24 cellular contexts compared by ENCODE assay signal in the genomic region with DNA sequence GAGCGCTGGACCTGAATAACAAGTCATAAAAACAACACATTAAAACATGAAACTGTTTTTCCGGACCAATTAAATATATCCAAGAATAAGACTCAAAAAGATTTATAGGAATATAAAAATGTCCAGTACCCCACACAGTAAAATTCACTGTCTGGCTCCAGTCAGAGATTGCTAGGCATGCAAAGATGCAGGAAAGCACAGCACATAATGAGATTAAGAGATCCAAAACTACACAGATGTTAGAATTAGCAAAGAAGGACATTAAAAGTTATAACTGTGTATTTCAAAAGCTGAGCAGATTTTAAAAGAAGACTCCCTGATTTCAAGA. TPM values are rescaled to one million over a fixed set of nuclear protein-coding genes. Genes with fewer than 3 reads are reported as not detected.
A peak's percentile ranks its signal among the peaks of the same experiment; 100 is the strongest.
DNase-seq lines count a peak whose midpoint lies in the region; ATAC-seq and TF ChIP-seq lines count a peak whose summit lies in the region.
"Had no signal": no experiment of that assay in that cellular context is flagged by ENCODE, and none has a peak within 500 bp of the region (broad histone marks: within the 10 kb centered on the region; RNA-seq: fewer than 3 reads in every experiment).

No MANE protein-coding gene starts in this region.

- H3K4me1 ChIP-seq in OCI-LY7 (ENCODE audit: insufficient read depth, low read length, poor library complexity, severe bottlenecking) = no peaks in the 10 kb centered on the region
- H3K4me1 ChIP-seq in hepatocyte (ENCODE audit: insufficient read depth) = peaks cover 35% of the 10 kb centered on the region
- peaks cover 12 to 56% (median 34%) of the 10 kb centered on the region in 4 donors for H3K4me1 ChIP-seq in transverse colon
- H3K4me1 ChIP-seq: gastrocnemius medialis, parathyroid adenoma had no signal

- no peak overlapping the region for H3K4me3 ChIP-seq in OCI-LY7 (ENCODE audit: low read depth, low read length, poor library complexity, severe bottlenecking)
- no peak overlapping the region for H3K4me3 ChIP-seq in hepatocyte
- H3K4me3 ChIP-seq in transverse colon = no peak overlapping the region
- H3K4me3 ChIP-seq: gastrocnemius medialis, lung, mucosa of descending colon had no signal

- H3K27me3 ChIP-seq in hepatocyte (no peaks in the 10 kb centered on the region), transverse colon (no peaks in the 10 kb centered on the region)
- H3K27me3 ChIP-seq: gastrocnemius medialis had no signal

- no peaks in the 10 kb centered on the region for H3K9me3 Mint-ChIP-seq in Calu3 (ENCODE audit: low read depth, unreplicated experiment)
- H3K9me3 Mint-ChIP-seq: activated naive CD4-positive, alpha-beta T cell treated with anti-CD3 and anti-CD28 coated beads for 36 hours; activated T-cell treated with anti-CD3 and anti-CD28 coated beads, Interleukin-2, amount 50 U/mL, for 72 hours; CD14-positive monocyte; stimulated activated naive CD8-positive, alpha-beta T cell treated with anti-CD3 and anti-CD28 coated beads, Interleukin-15, amount 100 ng/mL, for 72 hours; T-cell had no signal

- peak overlapping the region; percentile 18 for H3K27ac Mint-ChIP-seq in Calu3 (ENCODE audit: unreplicated experiment)
- H3K27ac Mint-ChIP-seq: activated T-cell treated with anti-CD3 and anti-CD28 coated beads, Interleukin-2, amount 50 U/mL, for 72 hours; CD14-positive monocyte; stimulated activated naive CD8-positive, alpha-beta T cell treated with anti-CD3 and anti-CD28 coated beads, Interleukin-15, amount 100 ng/mL, for 72 hours had no signal

- WGBS in hepatocyte (ENCODE audit: low lambda C conversion rate, missing lambda C conversion rate) = 37% methylated on average over 2 of the region's 2 CpGs
- WGBS in transverse colon (ENCODE audit: low coverage in 1 of 2), 2 donors = 28 to 33% methylated on average over 2 of the region's 2 CpGs

- TF ChIP-seq POLR2A in transverse colon (IDR thresholded peaks at IDR 0.05) = no peak

- TF ChIP-seq EP300 in transverse colon (IDR thresholded peaks at IDR 0.05; ENCODE audit: low read depth) = no peak

- CTCF ChIA-PET in Calu3 (lab: Charles Lee) (no interaction called here), OCI-LY7 (lab: Charles Lee; ENCODE audit: unreplicated experiment) (no interaction called here)

- no peak overlapping the region for H3K27ac ChIP-seq in OCI-LY7 (ENCODE audit: low read depth, low read length, poor library complexity, severe bottlenecking)
- H3K27ac ChIP-seq in hepatocyte = peak overlapping the region; percentile 84
- peak overlapping the region; percentile 57 to 76 (median 67) for H3K27ac ChIP-seq in transverse colon
- H3K27ac ChIP-seq: gastrocnemius medialis, parathyroid adenoma had no signal

- H3K4me2 ChIP-seq in OCI-LY7 (ENCODE audit: low read length) (no peak overlapping the region), hepatocyte (no peak overlapping the region)

- H3K9me3 ChIP-seq in OCI-LY7 (ENCODE audit: low read length) = no peaks in the 10 kb centered on the region
- H3K9me3 ChIP-seq in hepatocyte (ENCODE audit: low read depth) = no peaks in the 10 kb centered on the region
- H3K9me3 ChIP-seq in transverse colon = no peaks in the 10 kb centered on the region
- H3K9me3 ChIP-seq: gastrocnemius medialis, mucosa of descending colon had no signal

- no peaks in the 10 kb centered on the region for H3K27me3 Mint-ChIP-seq in Calu3 (ENCODE audit: unreplicated experiment)
- H3K27me3 Mint-ChIP-seq: stimulated activated naive CD8-positive, alpha-beta T cell treated with anti-CD3 and anti-CD28 coated beads, Interleukin-15, amount 100 ng/mL, for 72 hours; T-cell had no signal

- POLR2A ChIA-PET in OCI-LY7 (lab: Charles Lee) = no interaction called here

- in situ Hi-C loops in transverse colon (cut with MboI; ENCODE audit: low pct_ligation_motif_present in 1 of 4, low pct_unique_long_range_greater_than_20kb in 1 of 4, low sequenced_read_pairs in 3 of 4) = no loop called here

- H3K36me3 Mint-ChIP-seq in Calu3 (ENCODE audit: insufficient read depth, unreplicated experiment) = peaks cover 55% of the 10 kb centered on the region

- H4K20me1 ChIP-seq in OCI-LY7 (ENCODE audit: insufficient read depth, low read length) (no peaks in the 10 kb centered on the region), hepatocyte (ENCODE audit: insufficient read depth, poor library complexity, severe bottlenecking) (no peaks in the 10 kb centered on the region)

- H3K36me3 ChIP-seq in OCI-LY7 (ENCODE audit: insufficient read depth, low read length) (peaks cover 18% of the 10 kb centered on the region), hepatocyte (replicated peaks; ENCODE audit: insufficient read depth, low read depth) (no peaks in the 10 kb centered on the region), transverse colon (no peaks in the 10 kb centered on the region)

- H2AFZ ChIP-seq in OCI-LY7 (ENCODE audit: low read length) = no peak overlapping the region
- H2AFZ ChIP-seq in hepatocyte = no peak overlapping the region
- H2AFZ ChIP-seq: parathyroid adenoma had no signal

- H3K4me3 Mint-ChIP-seq in Calu3 (ENCODE audit: low read depth, unreplicated experiment) = no peak overlapping the region
- H3K4me3 Mint-ChIP-seq: activated naive CD4-positive, alpha-beta T cell treated with anti-CD3 and anti-CD28 coated beads for 36 hours; activated T-cell treated with anti-CD3 and anti-CD28 coated beads, Interleukin-2, amount 50 U/mL, for 72 hours; CD14-positive monocyte; stimulated activated naive CD8-positive, alpha-beta T cell treated with anti-CD3 and anti-CD28 coated beads, Interleukin-15, amount 100 ng/mL, for 72 hours; T-cell had no signal

- no peaks in the 10 kb centered on the region for H3K9me2 ChIP-seq in OCI-LY7 (ENCODE audit: insufficient read depth, low read length)
- no peaks in the 10 kb centered on the region for H3K9me2 ChIP-seq in hepatocyte (replicated peaks; ENCODE audit: insufficient read depth)

- no TSS peak for BruUV-seq in Calu3 (replicated peaks; lab: Mats Ljungman, UMichigan)
- TSS peak; percentile 9 for BruUV-seq in OCI-LY7 (replicated peaks; lab: Mats Ljungman, UMichigan)

- H3K79me2 ChIP-seq in OCI-LY7 (ENCODE audit: insufficient read depth, low read depth, low read length) (no peaks in the 10 kb centered on the region), hepatocyte (no peaks in the 10 kb centered on the region)
- H3K79me2 ChIP-seq: parathyroid adenoma had no signal

- intact Hi-C loops in Calu3 (cut with micrococcal nuclease; ENCODE audit: unreplicated experiment) (no loop called here), OCI-LY7 (cut with micrococcal nuclease; ENCODE audit: unreplicated experiment) (no loop called here), transverse colon (cut with DNase I; ENCODE audit: low total_unique reads) (no loop called here)

- peaks cover 61% of the 10 kb centered on the region for H3K4me1 Mint-ChIP-seq in Calu3 (ENCODE audit: low read depth, unreplicated experiment)
- H3K4me1 Mint-ChIP-seq: stimulated activated naive CD8-positive, alpha-beta T cell treated with anti-CD3 and anti-CD28 coated beads, Interleukin-15, amount 100 ng/mL, for 72 hours had no signal

- TF ChIP-seq CTCF in Calu3 (IDR thresholded peaks at IDR 0.05; ENCODE audit: unreplicated experiment) = no peak
- no peak for TF ChIP-seq CTCF in OCI-LY7 (conservative IDR thresholded peaks at IDR 0.05; ENCODE audit: low read length)
- no peak for TF ChIP-seq CTCF in hepatocyte (IDR thresholded peaks at IDR 0.05; ENCODE audit: poor library complexity)
- TF ChIP-seq CTCF in transverse colon (IDR thresholded peaks at IDR 0.05) = no peak

- no peak for DNase-seq in Calu3
- DNase-seq in OCI-LY7 (ENCODE audit: low spot score) = no peak
- no peak for DNase-seq in hepatocyte (ENCODE audit: low spot score)
- DNase-seq in transverse colon = no peak
- no peak for DNase-seq in stimulated activated CD4-positive, alpha-beta T cell treated with anti-CD3 and anti-CD28 coated beads, Interleukin-2, amount 100 ng/mL, for 48 hours
- DNase-seq in AG08396 (ENCODE audit: low spot score) = no peak
- DNase-seq: activated CD4-positive, alpha-beta T cell treated with anti-CD3 and anti-CD28 coated beads, Interleukin-2, amount 50 U/mL, for 4 hours; activated CD4-positive, CD25-positive, alpha-beta regulatory T cell; activated naive CD4-positive, alpha-beta T cell treated with anti-CD3 and anti-CD28 coated beads for 36 hours; activated T-cell treated with anti-CD3 and anti-CD28 coated beads, Interleukin-2, amount 50 U/mL, for 72 hours; gastrocnemius medialis; NCI-H1048; NCI-H2107; NCI-H446; NCI-H774; retina; stimulated activated CD4-positive, alpha-beta T cell treated with anti-CD3 and anti-CD28 coated beads, Interleukin-1b, Interleukin-23, amount 100 ng/mL, for 48 hours; stimulated activated naive CD8-positive, alpha-beta T cell treated with anti-CD3 and anti-CD28 coated beads, Interleukin-15, amount 100 ng/mL, for 72 hours; T-cell had no signal

- ATAC-seq in GM21423 (IDR thresholded peaks at IDR 0.05; ENCODE audit: unreplicated experiment) = no peak
- ATAC-seq: activated T-cell treated with anti-CD3 and anti-CD28 coated beads, Interleukin-2, amount 50 U/mL, for 72 hours; gastrocnemius medialis; stimulated activated naive CD8-positive, alpha-beta T cell treated with anti-CD3 and anti-CD28 coated beads, Interleukin-15, amount 100 ng/mL, for 72 hours; T-cell had no signal

RNA-seq across cellular contexts. Expression of a gene that starts 13.7 kb away (rescaled TPM):
- 14.4 and 14.5 TPM in 2 replicates for total RNA-seq in Calu3 (2022)
- total RNA-seq in OCI-LY7 (2014; rRNA removed; shearing (Covaris generic)) = not detected in 2 replicates
- total RNA-seq in OCI-LY7 (2022) = not detected in 2 replicates
- total RNA-seq in hepatocyte = 16.7 and 19.5 TPM in 2 replicates
- 34.5 and 38.2 TPM in 2 replicates for polyA plus RNA-seq in hepatocyte
- total RNA-seq in transverse colon = 10 to 100 TPM; 13.3 to 20.6 (median 16.6) TPM

RNA-seq across cellular contexts. Expression of a gene that starts 23.4 kb away (rescaled TPM):
- total RNA-seq in Calu3 (2022) (165 and 180 TPM in 2 replicates), OCI-LY7 (2022) (153 and 166 TPM in 2 replicates), hepatocyte (145 and 185 TPM in 2 replicates), transverse colon (100 to 1,000 TPM in 2 of 4 donors, 10 to 100 TPM in 2; 21.3 to 127 (median 93.8) TPM)
- total RNA-seq in OCI-LY7 (2014; rRNA removed; shearing (Covaris generic)) = 264 and 278 TPM in 2 replicates
- polyA plus RNA-seq in hepatocyte = 120 and 122 TPM in 2 replicates

RNA-seq across cellular contexts. Expression of a gene that starts 23.8 kb away (rescaled TPM):
- total RNA-seq in Calu3 (2022) (63.8 and 79.3 TPM in 2 replicates), OCI-LY7 (2022) (4.0 and 5.1 TPM in 2 replicates), hepatocyte (59.4 and 80.7 TPM in 2 replicates), transverse colon (100 to 1,000 TPM in 1 of 4 donors, 10 to 100 TPM in 3; 52.4 to 167 (median 77.1) TPM)
- 5.8 and 14.0 TPM in 2 replicates for total RNA-seq in OCI-LY7 (2014; rRNA removed; shearing (Covaris generic))
- 81.0 and 104 TPM in 2 replicates for polyA plus RNA-seq in hepatocyte

RNA-seq across cellular contexts. Expression of a gene that starts 24.3 kb away (rescaled TPM):
- total RNA-seq in Calu3 (2022) (130 and 149 TPM in 2 replicates), OCI-LY7 (2022) (114 and 129 TPM in 2 replicates), hepatocyte (143 and 149 TPM in 2 replicates), transverse colon (100 to 1,000 TPM in 3 of 4 donors, 10 to 100 TPM in 1; 56.7 to 498 (median 277) TPM)
- 80.4 and 144 TPM in 2 replicates for total RNA-seq in OCI-LY7 (2014; rRNA removed; shearing (Covaris generic))
- polyA plus RNA-seq in hepatocyte = 84.9 and 102 TPM in 2 replicates

Comparison
In these comparisons a context has a peak if more than half of its experiments do, and no peak if none do; other contexts are left out.
1. RNA of a gene that starts 13.7 kb away (total RNA-seq): 16.7 to 19.5 TPM in hepatocyte, 13.3 to 20.6 TPM in transverse colon and 14.4 to 14.5 TPM in Calu3; not detected in OCI-LY7; every median in the first group is over 10 times any median in the second.